Comparison of ENCODE assay signal across 8 cellular contexts in the genomic region with DNA sequence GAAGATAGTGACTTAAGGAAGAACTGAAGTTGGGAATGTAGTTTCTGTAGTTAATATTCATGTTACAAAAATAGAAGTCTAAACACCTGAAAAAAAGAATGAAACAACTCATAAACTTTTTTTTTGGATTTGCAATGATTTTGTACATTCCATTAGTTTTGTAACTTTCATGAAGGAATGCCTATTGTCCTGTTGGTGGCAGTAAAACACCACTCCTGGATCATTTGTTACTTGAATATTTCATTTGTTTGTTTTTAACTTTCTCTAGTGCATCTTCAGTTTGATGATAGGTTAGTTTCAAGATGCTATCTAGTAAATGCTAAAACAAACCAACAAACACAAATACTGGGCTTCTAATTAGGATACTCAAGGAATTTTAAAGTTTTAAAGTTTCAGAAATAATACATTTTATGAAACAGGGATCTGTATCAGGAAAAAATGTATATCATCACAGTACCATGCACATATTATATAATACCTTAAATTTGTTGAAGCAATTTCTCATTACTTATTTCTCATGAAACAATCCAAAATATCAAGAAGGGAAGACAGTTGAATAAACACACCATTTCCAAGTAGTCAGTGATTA.
DNase-seq lines count a peak whose midpoint lies in the region; ATAC-seq and TF ChIP-seq lines count a peak whose summit lies in the region.

No MANE protein-coding gene starts in this region.

- DNase-seq in AG04449 (ENCODE audit: low read depth, low spot score) (no peak), GM12865 (ENCODE audit: low read depth) (peak; percentile 63), NCI-H2107 treated with DMSO at 0.1 percent for 48 hours (lab: John Stamatoyannopoulos, UW; ENCODE audit: unreplicated experiment) (peak; percentile 73), adipocyte (ENCODE audit: low read depth) (peak; percentile 79), hepatocyte (ENCODE audit: low spot score) (peak; percentile 53), smooth muscle cell of the brain vasculature (ENCODE audit: low read depth, low spot score) (peak; percentile 31)
- DNase-seq in activated CD8-positive, alpha-beta memory T cell treated with anti-CD3 and anti-CD28 coated beads for 24 hours: no peak

- TF ChIP-seq CTCF in AG04449 (IDR thresholded peaks at IDR 0.05; ENCODE audit: insufficient read depth, low read length, missing control alignments): peak; percentile 61
- TF ChIP-seq CTCF in GM12865 (IDR thresholded peaks at IDR 0.05; ENCODE audit: insufficient read depth, low read depth, low read length, missing control alignments): peak; percentile 51
- peak; percentile 77 for TF ChIP-seq CTCF in hepatocyte (IDR thresholded peaks at IDR 0.05; ENCODE audit: poor library complexity)

- H3K4me2 ChIP-seq in hepatocyte: no peak overlapping the region

- no peaks in the 10 kb centered on the region for H3K9me3 ChIP-seq in adipocyte (ENCODE audit: control insufficient read depth, low read length)
- H3K9me3 ChIP-seq in hepatocyte (ENCODE audit: low read depth): no peaks in the 10 kb centered on the region

- H3K9me2 ChIP-seq in hepatocyte (replicated peaks; ENCODE audit: insufficient read depth): no peaks in the 10 kb centered on the region

- H3K36me3 ChIP-seq in adipocyte (ENCODE audit: control insufficient read depth, insufficient read depth, low read length, severe bottlenecking) (no peaks in the 10 kb centered on the region), hepatocyte (replicated peaks; ENCODE audit: insufficient read depth, low read depth) (no peaks in the 10 kb centered on the region)

- ATAC-seq in GM18505 (IDR thresholded peaks at IDR 0.05; ENCODE audit: unreplicated experiment): no peak

- no peak overlapping the region for H2AFZ ChIP-seq in hepatocyte

- H3K4me3 ChIP-seq in AG04449 (ENCODE audit: low read depth, low read length): no peak overlapping the region
- H3K4me3 ChIP-seq in GM12865 (ENCODE audit: low read depth, low read length): no peak overlapping the region
- no peak overlapping the region for H3K4me3 ChIP-seq in adipocyte (ENCODE audit: low read length)
- no peak overlapping the region for H3K4me3 ChIP-seq in hepatocyte

- H3K27ac ChIP-seq in hepatocyte: no peak overlapping the region

- CTCF ChIA-PET in AG04449 (lab: Yijun Ruan, JAX): interaction anchor here (0.7 to 6.7 kb wide), 15 partner anchors 15 to 355 kb away, joined by 3 to 85 read pairs (median 4); partner anchors contain the start of gene CACYBP

- no peak for TF ChIP-seq POLR2A in GM18505 (IDR thresholded peaks at IDR 0.05; ENCODE audit: borderline replicate concordance, extremely low read depth, insufficient read depth, insufficient read length)

- H3K9ac ChIP-seq in adipocyte (ENCODE audit: low read length): no peak overlapping the region

- no peaks in the 10 kb centered on the region for H3K4me1 ChIP-seq in adipocyte (ENCODE audit: control insufficient read depth, insufficient read depth, low read length)
- H3K4me1 ChIP-seq in hepatocyte (ENCODE audit: insufficient read depth): peaks cover 9% of the 10 kb centered on the region

- no peaks in the 10 kb centered on the region for H4K20me1 ChIP-seq in hepatocyte (ENCODE audit: insufficient read depth, poor library complexity, severe bottlenecking)

- no peaks in the 10 kb centered on the region for H3K79me2 ChIP-seq in hepatocyte

- POLR2A ChIA-PET in AG04449 (lab: Yijun Ruan, JAX): no interaction called here

- H3K27me3 ChIP-seq in adipocyte (replicated peaks; ENCODE audit: control insufficient read depth, insufficient read depth, low read length) (no peaks in the 10 kb centered on the region), hepatocyte (no peaks in the 10 kb centered on the region)

Comparison
In these comparisons a context has a peak if more than half of its experiments do, and no peak if none do; other contexts are left out.
1. DNase-seq: peak in GM12865 (single experiment), NCI-H2107 treated with DMSO at 0.1 percent for 48 hours (single experiment), adipocyte (single experiment), hepatocyte (single experiment) and smooth muscle cell of the brain vasculature (single experiment); none in AG04449 (single experiment) and activated CD8-positive, alpha-beta memory T cell treated with anti-CD3 and anti-CD28 coated beads for 24 hours (single experiment).
2. Peak in every context shown above with its lines, with median percentiles within 50 percentile points of each other: CTCF ChIP-seq.